ENCODE assay signal across 16 cellular contexts in genomic region chr16:11138026-11138768, GRCh38.
DNase-seq lines count a peak whose midpoint lies in the region; FAIRE-seq and TF ChIP-seq lines count a peak whose summit lies in the region.
"Had no signal": no experiment of that assay in that cellular context is flagged by ENCODE, and none has a peak within 500 bp of the region (broad histone marks: within the 10 kb centered on the region; RNA-seq: fewer than 3 reads in every experiment).

No MANE protein-coding gene starts in this region.

- no peaks in the 10 kb centered on the region for H3K27me3 Mint-ChIP-seq in activated T-cell treated with anti-CD3 and anti-CD28 coated beads, Interleukin-2, amount 50 U/mL, for 24 hours
- H3K27me3 Mint-ChIP-seq: T-cell had no signal

- no peak overlapping the region for H3K4me3 ChIP-seq in bronchial epithelial cell (ENCODE audit: low read depth, low read length)
- H3K4me3 ChIP-seq in thyroid gland (replicated peaks in 1 of 3) = no peak overlapping the region
- H3K4me3 ChIP-seq: Peyer's patch, right atrium auricular region, tibial nerve had no signal

- no peaks in the 10 kb centered on the region for H3K9me3 ChIP-seq in thyroid gland
- H3K9me3 ChIP-seq: Peyer's patch, right atrium auricular region, tibial nerve had no signal

- H3K27me3 ChIP-seq in bronchial epithelial cell (ENCODE audit: control insufficient read depth, insufficient read depth, low read length) (no peaks in the 10 kb centered on the region), thyroid gland (no peaks in the 10 kb centered on the region)
- H3K27me3 ChIP-seq: Peyer's patch, right atrium auricular region, tibial nerve had no signal

- no peak for TF ChIP-seq CTCF in bronchial epithelial cell (IDR thresholded peaks at IDR 0.05; ENCODE audit: insufficient read depth, low read length, severe bottlenecking)
- TF ChIP-seq CTCF in thyroid gland (IDR thresholded peaks at IDR 0.05) = no peak

- peak overlapping the region; percentile 92 for H3K27ac Mint-ChIP-seq in activated T-cell treated with anti-CD3 and anti-CD28 coated beads, Interleukin-2, amount 50 U/mL, for 24 hours
- H3K27ac Mint-ChIP-seq: T-cell had no signal

- no peak for TF ChIP-seq POLR2A in thyroid gland (IDR thresholded peaks at IDR 0.05)

- 89 to 92% methylated on average over 14 of the region's 14 CpGs for WGBS in thyroid gland, 2 donors

- H3K36me3 ChIP-seq in bronchial epithelial cell (ENCODE audit: control insufficient read depth, insufficient read depth, low read length) = no peaks in the 10 kb centered on the region
- no peaks in the 10 kb centered on the region for H3K36me3 ChIP-seq in thyroid gland
- H3K36me3 ChIP-seq: Peyer's patch, right atrium auricular region had no signal

- peaks cover 14 to 57% of the 10 kb centered on the region in 2 donors for H3K4me1 ChIP-seq in thyroid gland

- H3K36me3 Mint-ChIP-seq in activated T-cell treated with anti-CD3 and anti-CD28 coated beads, Interleukin-2, amount 50 U/mL, for 24 hours (ENCODE audit: low read depth) = peaks cover 58% of the 10 kb centered on the region

- DNase-seq in activated T-cell treated with anti-CD3 and anti-CD28 coated beads, Interleukin-2, amount 50 U/mL, for 24 hours = no peak
- DNase-seq in activated T-cell treated with anti-CD3 and anti-CD28 coated beads for 4 hours (no peak), NCI-H69 (lab: John Stamatoyannopoulos, UW) (peak; percentile 29), bronchial epithelial cell (ENCODE audit: low read depth) (peak; percentile 38), posterior vena cava (ENCODE audit: low spot score) (peak; percentile 31), NCI-H345 treated with DMSO at 0.1 percent for 48 hours (lab: John Stamatoyannopoulos, UW; ENCODE audit: unreplicated experiment) (no peak), thyroid gland (no peak), inferior parietal cortex (ENCODE audit: extremely low spot score) (no peak)
- DNase-seq: activated effector memory CD4-positive, alpha-beta T cell treated with Interleukin-2 at 50 U/mL for 16 hours; effector CD4-positive, alpha-beta T cell; NCI-H1930; NCI-H526 treated with DMSO at 0.1 percent for 48 hours; T-cell had no signal

- no peak overlapping the region for H3K4me3 Mint-ChIP-seq in activated T-cell treated with anti-CD3 and anti-CD28 coated beads, Interleukin-2, amount 50 U/mL, for 24 hours

- peak overlapping the region in 1 of 3 donors; percentile 19 for H3K27ac ChIP-seq in thyroid gland
- H3K27ac ChIP-seq: Peyer's patch had no signal

- no peak for FAIRE-seq in bronchial epithelial cell (lab: Jason Lieb, UNC)

- H3K4me1 Mint-ChIP-seq in activated T-cell treated with anti-CD3 and anti-CD28 coated beads, Interleukin-2, amount 50 U/mL, for 24 hours (ENCODE audit: low read depth) = peaks cover 71% of the 10 kb centered on the region

- H3K9me3 Mint-ChIP-seq in activated T-cell treated with anti-CD3 and anti-CD28 coated beads, Interleukin-2, amount 50 U/mL, for 24 hours = no peaks in the 10 kb centered on the region
- H3K9me3 Mint-ChIP-seq: T-cell had no signal

- intact Hi-C loops in posterior vena cava (cut with DNase I) = no loop called here
- intact Hi-C loops in thyroid gland (cut with DNase I) = loop anchor here (10.0 kb wide), 1 partner anchor 83 kb away; no protein-coding TSS in a partner anchor

Comparison
In these comparisons a context has a peak if more than half of its experiments do, and no peak if none do; other contexts are left out.
1. DNase-seq: peak in NCI-H69 (single experiment), bronchial epithelial cell (single experiment) and posterior vena cava (single experiment); none in activated T-cell treated with anti-CD3 and anti-CD28 coated beads, Interleukin-2, amount 50 U/mL, for 24 hours (single experiment), activated T-cell treated with anti-CD3 and anti-CD28 coated beads for 4 hours (single experiment), NCI-H345 treated with DMSO at 0.1 percent for 48 hours (single experiment), thyroid gland (0 of 2) and inferior parietal cortex (single experiment).